6 cellular contexts compared by ENCODE assay signal in the genomic region with DNA sequence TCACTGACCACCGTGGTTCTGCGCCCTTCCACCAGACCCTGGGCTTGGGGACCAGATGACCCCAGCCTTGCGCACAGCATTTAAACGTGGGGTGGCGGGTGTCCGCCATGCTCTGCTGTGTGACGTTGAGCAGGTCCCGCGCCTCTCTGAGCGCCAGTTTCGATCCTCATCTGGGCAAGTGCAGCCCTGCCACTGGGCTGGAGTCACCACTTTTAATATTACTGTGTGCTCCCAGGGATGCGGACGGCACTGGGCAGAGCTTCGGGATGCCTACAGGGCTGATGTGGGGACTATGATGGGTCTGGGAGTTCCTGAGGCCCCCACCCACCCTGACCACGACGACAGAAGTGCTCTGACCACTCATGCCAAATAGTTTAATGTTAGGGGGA. TPM values are rescaled to one million over a fixed set of nuclear protein-coding genes. Genes with fewer than 3 reads are reported as not detected.
DNase-seq lines count a peak whose midpoint lies in the region; ATAC-seq, FAIRE-seq and TF ChIP-seq lines count a peak whose summit lies in the region.

No MANE protein-coding gene starts in this region.

- WGBS in GM12878 (ENCODE audit: insufficient coverage, insufficient replicate concordance, low lambda C conversion rate, missing lambda C conversion rate): 57% methylated on average over 16 of the region's 16 CpGs

- no peak for TF ChIP-seq EP300 in GM12878 (IDR thresholded peaks at IDR 0.05; ENCODE audit: borderline replicate concordance in 1 of 2, control insufficient read depth in 1 of 2, low read depth in 2 of 2, low read length in 2 of 2)

- H3K27me3 Mint-ChIP-seq in natural killer cell (ENCODE audit: low read depth in 2 of 2): no peaks in the 10 kb centered on the region

- no peaks in the 10 kb centered on the region for H4K20me1 ChIP-seq in GM12878 (ENCODE audit: control insufficient read depth, insufficient read depth)

- no peaks in the 10 kb centered on the region for H3K27me3 ChIP-seq in GM12878 (replicated peaks in 1 of 2; ENCODE audit: control insufficient read depth in 2 of 2, insufficient read depth in 2 of 2, low read length in 1 of 2)

- peak overlapping the region; percentile 88 for H2AFZ ChIP-seq in GM12878 (ENCODE audit: control insufficient read depth, low read depth, low read length)

- intact Hi-C loops in GM12878 (cut with micrococcal nuclease; ENCODE audit: unreplicated experiment): no loop called here
- intact Hi-C loops in natural killer cell (cut with micrococcal nuclease): loop anchor here (10.0 kb wide), 1 partner anchor 84 kb away; no protein-coding TSS in a partner anchor

- no peaks in the 10 kb centered on the region for H3K36me3 ChIP-seq in GM12878 (ENCODE audit: control insufficient read depth in 2 of 2, insufficient read depth in 2 of 2, low read length in 1 of 2)

- RAD21 ChIA-PET in GM12878 (lab: Charles Lee; ENCODE audit: unreplicated experiment): interaction anchor here (1.0 to 5.1 kb wide), 13 partner anchors 15 to 193 kb away, joined by 3 to 38 read pairs (median 9); a partner anchor contains a TSS

- no peaks in the 10 kb centered on the region for H3K36me3 Mint-ChIP-seq in natural killer cell

- peak overlapping the region; percentile 84 for H3K4me3 Mint-ChIP-seq in natural killer cell

- peak overlapping the region; percentile 84 for H3K4me2 ChIP-seq in GM12878 (ENCODE audit: control insufficient read depth, insufficient read depth)

- CTCF ChIA-PET in GM12878 (lab: Yijun Ruan, JAX): interaction anchor here (1.1 to 6.4 kb wide), 8 partner anchors 16 to 61 kb away, joined by 3 to 64 read pairs (median 20); a partner anchor contains a TSS

- POLR2A ChIA-PET in GM12878 (lab: Charles Lee): interaction anchor here (1.0 to 2.6 kb wide), 3 partner anchors 14 to 18 kb away, joined by 3 to 16 read pairs (median 6); a partner anchor contains a TSS

- FAIRE-seq in GM12891 (lab: Jason Lieb, UNC) (peak; percentile 23), GM12878 (lab: Jason Lieb, UNC) (no peak)

- no peak for TF ChIP-seq CTCF in GM12878 (IDR thresholded peaks at IDR 0.05 in 2 of 3, conservative IDR thresholded peaks at IDR 0.05 in 1 of 3; ENCODE audit: control insufficient read depth in 2 of 3, extremely low read depth in 1 of 3, insufficient read depth in 1 of 3, low read depth in 3 of 3, low read length in 3 of 3)
- TF ChIP-seq CTCF in natural killer cell (IDR thresholded peaks at IDR 0.05): peak; percentile 49

- in situ Hi-C loops in GM12878 (cut with MboI): no loop called here

- TF ChIP-seq RAD21 in GM12878 (IDR thresholded peaks at IDR 0.05; ENCODE audit: insufficient read depth, low read depth, low read length): no peak

- no peaks in the 10 kb centered on the region for H3K9me3 ChIP-seq in GM12878 (replicated peaks; ENCODE audit: control insufficient read depth, insufficient read depth, low read length)

- DNase-seq in GM12891 (ENCODE audit: insufficient read length, low spot score): no peak
- DNase-seq in GM12878 (ENCODE audit: low read depth, low spot score): no peak
- no peak for DNase-seq in natural killer cell
- DNase-seq in AML-193 (lab: John Stamatoyannopoulos, UW): no peak

- H3K79me2 ChIP-seq in GM12878 (ENCODE audit: control insufficient read depth, insufficient read depth, low read length): no peaks in the 10 kb centered on the region

- peaks cover 5 to 22% of the 10 kb centered on the region in 2 donors for H3K4me1 Mint-ChIP-seq in natural killer cell

- no peaks in the 10 kb centered on the region for H3K9me3 Mint-ChIP-seq in natural killer cell

- H3K4me3 ChIP-seq in GM12878: peak overlapping the region; percentile 71

- no TSS peak for BruUV-seq in GM12878 (replicated peaks; lab: Mats Ljungman, UMichigan)

- TF ChIP-seq POLR2A in GM12891 (IDR thresholded peaks at IDR 0.05; ENCODE audit: low read depth, low read length): no peak
- TF ChIP-seq POLR2A in GM12878 (IDR thresholded peaks at IDR 0.05; ENCODE audit: low read depth, low read length): no peak

- peaks cover 15% of the 10 kb centered on the region for H3K4me1 ChIP-seq in GM12878 (ENCODE audit: control insufficient read depth, insufficient read depth, low read length)

- no peak for ATAC-seq in GM12878
- no peak for ATAC-seq in natural killer cell
- no peak for ATAC-seq in GM18498 (IDR thresholded peaks at IDR 0.05; ENCODE audit: unreplicated experiment)
- ATAC-seq in HG02981 (IDR thresholded peaks at IDR 0.05; ENCODE audit: unreplicated experiment): no peak

- H3K27ac Mint-ChIP-seq in natural killer cell: peak overlapping the region; percentile 71 to 95

- H3K27ac ChIP-seq in GM12878 (ENCODE audit: control insufficient read depth, insufficient read depth): peak overlapping the region; percentile 46; the same call in 1 of the 2 replicates

- SMC1A ChIA-PET in GM12878 (lab: Charles Lee; ENCODE audit: uncharacterized antibody, unreplicated experiment): interaction anchor here (0.8 to 6.4 kb wide), 7 partner anchors 18 to 72 kb away, joined by 3 to 52 read pairs (median 4); a partner anchor contains a TSS

- H3K9ac ChIP-seq in GM12878 (ENCODE audit: control insufficient read depth, insufficient read depth, low read length): peak overlapping the region; percentile 49

RNA-seq across cellular contexts. Expression of a gene that starts 1.2 kb away (rescaled TPM):
- polyA plus RNA-seq in GM12891 (2012; ENCODE audit: low read depth, missing spikeins): 5.8 TPM
- 10.2 and 10.6 TPM in 2 replicates for total RNA-seq in GM12878 (2013; cell fraction: nucleolus; rRNA removed)
- total RNA-seq in GM12878 (2014; rRNA removed) (15.9 and 18.2 TPM in 2 replicates), GM12878 (2014; rRNA removed; fragmentation: Illumina TruSeq; extraction: Trizol) (3.3 and 4.8 TPM in 2 replicates), GM12878 (2021) (16.5 and 16.9 TPM in 2 replicates), natural killer cell (1 to 10 TPM; 1.7 to 5.2 (median 4.1) TPM)
- 2.4 TPM for polyA plus RNA-seq in GM12878 (2011; ENCODE audit: low read depth)
- polyA plus RNA-seq in GM12878 (2011; rRNA removed) (1.6 and 3.7 TPM in 2 replicates), GM12878 (2014; fragmentation: Illumina TruSeq; extraction: Trizol) (0.30 and 2.9 TPM in 2 replicates), GM12878 (2014; fragmentation: Nextera tagmentation; extraction: Ambion mirVana) (1 to 10 TPM in 1 of 2 experiments, under 1 TPM in 1; 0.32 to 1.1 TPM), GM12878 (2014; rRNA removed) (14.9 and 18.8 TPM in 2 replicates), GM12878 (2016; fragmentation: Nextera tagmentation; extraction: Ambion mirVana) (10 to 100 TPM; 16.9 to 17.7 TPM)
- 12.1 and 15.1 TPM in 2 replicates for polyA plus RNA-seq in GM12878 (2011; cell fraction: cytosol; rRNA removed)
- polyA plus RNA-seq in GM12878 (2011; cell fraction: nucleus; rRNA removed): 27.4 and 32.4 TPM in 2 replicates
- 12.1 and 17.5 TPM in 2 replicates for polyA plus RNA-seq in GM12878 (2012)
- 2.5 and 5.0 TPM in 2 replicates for polyA minus RNA-seq in GM12878 (2011; rRNA and poly(A)+ RNA removed)
- 6.7 and 6.8 TPM in 2 replicates for polyA minus RNA-seq in GM12878 (2011; cell fraction: cytosol; rRNA and poly(A)+ RNA removed)
- polyA minus RNA-seq in GM12878 (2011; cell fraction: nucleus; rRNA and poly(A)+ RNA removed): 13.8 and 19.5 TPM in 2 replicates

RNA-seq across cellular contexts. Expression of a gene that starts 8.6 kb away (rescaled TPM):
- polyA plus RNA-seq in GM12891 (2012; ENCODE audit: low read depth, missing spikeins): not detected
- 0.32 TPM in 1 of 2 replicates, not detected in the other for total RNA-seq in GM12878 (2013; cell fraction: nucleolus; rRNA removed)
- 0.22 and 0.23 TPM in 2 replicates for total RNA-seq in GM12878 (2014; rRNA removed)
- 0.18 TPM in 1 of 2 replicates, not detected in the other for total RNA-seq in GM12878 (2014; rRNA removed; fragmentation: Illumina TruSeq; extraction: Trizol)
- total RNA-seq in GM12878 (2021): 0.16 and 0.26 TPM in 2 replicates
- not detected for polyA plus RNA-seq in GM12878 (2011; ENCODE audit: low read depth)
- not detected in 2 replicates for polyA plus RNA-seq in GM12878 (2011; rRNA removed)
- 0.07 and 0.13 TPM in 2 replicates for polyA plus RNA-seq in GM12878 (2011; cell fraction: cytosol; rRNA removed)
- 0.25 and 0.27 TPM in 2 replicates for polyA plus RNA-seq in GM12878 (2011; cell fraction: nucleus; rRNA removed)
- polyA plus RNA-seq in GM12878 (2012): 0.08 TPM in 1 of 2 replicates, not detected in the other
- 0.10 and 0.16 TPM in 2 replicates for polyA plus RNA-seq in GM12878 (2014; fragmentation: Illumina TruSeq; extraction: Trizol)
- polyA plus RNA-seq in GM12878 (2014; fragmentation: Nextera tagmentation; extraction: Ambion mirVana): not detected
- 0.15 and 0.44 TPM in 2 replicates for polyA plus RNA-seq in GM12878 (2014; rRNA removed)
- under 1 TPM in 1 of 2 experiments, not detected in 1; 0.17 TPM for polyA plus RNA-seq in GM12878 (2016; fragmentation: Nextera tagmentation; extraction: Ambion mirVana)
- polyA minus RNA-seq in GM12878 (2011; rRNA and poly(A)+ RNA removed): not detected in 2 replicates
- polyA minus RNA-seq in GM12878 (2011; cell fraction: cytosol; rRNA and poly(A)+ RNA removed): not detected in 2 replicates
- not detected in 2 replicates for polyA minus RNA-seq in GM12878 (2011; cell fraction: nucleus; rRNA and poly(A)+ RNA removed)
- total RNA-seq in natural killer cell: not detected

RNA-seq across cellular contexts. Expression of a gene that starts 19.6 kb away (rescaled TPM):
- 0.53 TPM for polyA plus RNA-seq in GM12891 (2012; ENCODE audit: low read depth, missing spikeins)
- not detected in 2 replicates for total RNA-seq in GM12878 (2013; cell fraction: nucleolus; rRNA removed)
- total RNA-seq in GM12878 (2014; rRNA removed) (20.2 and 27.8 TPM in 2 replicates), GM12878 (2014; rRNA removed; fragmentation: Illumina TruSeq; extraction: Trizol) (12.2 and 12.8 TPM in 2 replicates), GM12878 (2021) (23.5 and 24.3 TPM in 2 replicates), natural killer cell (1 to 10 TPM in 1 of 3 donors, under 1 TPM in 1, not detected in 1; 0.96 to 1.1 TPM)
- 1.5 TPM for polyA plus RNA-seq in GM12878 (2011; ENCODE audit: low read depth)
- polyA plus RNA-seq in GM12878 (2011; rRNA removed) (0.33 and 0.83 TPM in 2 replicates), GM12878 (2014; fragmentation: Illumina TruSeq; extraction: Trizol) (6.3 and 17.8 TPM in 2 replicates), GM12878 (2014; fragmentation: Nextera tagmentation; extraction: Ambion mirVana) (10 to 100 TPM; 13.1 to 14.4 TPM), GM12878 (2014; rRNA removed) (30.7 and 36.1 TPM in 2 replicates), GM12878 (2016; fragmentation: Nextera tagmentation; extraction: Ambion mirVana) (10 to 100 TPM; 16.8 to 22.4 TPM)
- polyA plus RNA-seq in GM12878 (2011; cell fraction: cytosol; rRNA removed): 1.3 and 1.8 TPM in 2 replicates
- 1.9 and 2.8 TPM in 2 replicates for polyA plus RNA-seq in GM12878 (2011; cell fraction: nucleus; rRNA removed)
- 3.7 and 6.2 TPM in 2 replicates for polyA plus RNA-seq in GM12878 (2012)
- 0.88 and 1.7 TPM in 2 replicates for polyA minus RNA-seq in GM12878 (2011; rRNA and poly(A)+ RNA removed)
- 1.3 TPM in 1 of 2 replicates, not detected in the other for polyA minus RNA-seq in GM12878 (2011; cell fraction: cytosol; rRNA and poly(A)+ RNA removed)
- polyA minus RNA-seq in GM12878 (2011; cell fraction: nucleus; rRNA and poly(A)+ RNA removed): 0.48 TPM in 1 of 2 replicates, not detected in the other

RNA-seq across cellular contexts. Expression of a gene that starts 24.2 kb away (rescaled TPM):
- 214 TPM for polyA plus RNA-seq in GM12891 (2012; ENCODE audit: low read depth, missing spikeins)
- 213 and 251 TPM in 2 replicates for total RNA-seq in GM12878 (2013; cell fraction: nucleolus; rRNA removed)
- total RNA-seq in GM12878 (2014; rRNA removed): 301 and 330 TPM in 2 replicates
- 162 and 166 TPM in 2 replicates for total RNA-seq in GM12878 (2014; rRNA removed; fragmentation: Illumina TruSeq; extraction: Trizol)
- total RNA-seq in GM12878 (2021): 310 and 312 TPM in 2 replicates
- 75.2 TPM for polyA plus RNA-seq in GM12878 (2011; ENCODE audit: low read depth)
- polyA plus RNA-seq in GM12878 (2011; rRNA removed): 97.9 and 184 TPM in 2 replicates
- 278 and 410 TPM in 2 replicates for polyA plus RNA-seq in GM12878 (2011; cell fraction: cytosol; rRNA removed)
- 516 and 698 TPM in 2 replicates for polyA plus RNA-seq in GM12878 (2011; cell fraction: nucleus; rRNA removed)
- 210 and 225 TPM in 2 replicates for polyA plus RNA-seq in GM12878 (2012)
- 37.6 and 129 TPM in 2 replicates for polyA plus RNA-seq in GM12878 (2014; fragmentation: Illumina TruSeq; extraction: Trizol)
- polyA plus RNA-seq in GM12878 (2014; fragmentation: Nextera tagmentation; extraction: Ambion mirVana): 10 to 100 TPM in 1 of 2 experiments, 1 to 10 TPM in 1; 8.2 to 51.7 TPM
- 277 and 312 TPM in 2 replicates for polyA plus RNA-seq in GM12878 (2014; rRNA removed)
- 100 to 1,000 TPM; 348 to 380 TPM for polyA plus RNA-seq in GM12878 (2016; fragmentation: Nextera tagmentation; extraction: Ambion mirVana)
- polyA minus RNA-seq in GM12878 (2011; rRNA and poly(A)+ RNA removed): 107 and 172 TPM in 2 replicates
- polyA minus RNA-seq in GM12878 (2011; cell fraction: cytosol; rRNA and poly(A)+ RNA removed): 90.7 and 96.4 TPM in 2 replicates
- polyA minus RNA-seq in GM12878 (2011; cell fraction: nucleus; rRNA and poly(A)+ RNA removed): 83.2 and 139 TPM in 2 replicates
- total RNA-seq in natural killer cell: 100 to 1,000 TPM; 346 to 393 (median 360) TPM

RNA-seq across cellular contexts. Expression of a gene that starts 43.5 kb away (rescaled TPM):
- not detected for polyA plus RNA-seq in GM12891 (2012; ENCODE audit: low read depth, missing spikeins)
- not detected in 2 replicates for total RNA-seq in GM12878 (2013; cell fraction: nucleolus; rRNA removed)
- 0.16 and 0.17 TPM in 2 replicates for total RNA-seq in GM12878 (2014; rRNA removed)
- total RNA-seq in GM12878 (2014; rRNA removed; fragmentation: Illumina TruSeq; extraction: Trizol): not detected in 2 replicates
- total RNA-seq in GM12878 (2021): not detected in 2 replicates
- not detected for polyA plus RNA-seq in GM12878 (2011; ENCODE audit: low read depth)
- polyA plus RNA-seq in GM12878 (2011; rRNA removed): not detected in 2 replicates
- polyA plus RNA-seq in GM12878 (2011; cell fraction: cytosol; rRNA removed): not detected in 2 replicates
- polyA plus RNA-seq in GM12878 (2011; cell fraction: nucleus; rRNA removed): not detected in 2 replicates
- polyA plus RNA-seq in GM12878 (2012): not detected in 2 replicates
- polyA plus RNA-seq in GM12878 (2014; fragmentation: Illumina TruSeq; extraction: Trizol): 0.09 TPM in 1 of 2 replicates, not detected in the other
- not detected for polyA plus RNA-seq in GM12878 (2014; fragmentation: Nextera tagmentation; extraction: Ambion mirVana)
- polyA plus RNA-seq in GM12878 (2014; rRNA removed): not detected in 2 replicates
- polyA plus RNA-seq in GM12878 (2016; fragmentation: Nextera tagmentation; extraction: Ambion mirVana): not detected
- polyA minus RNA-seq in GM12878 (2011; rRNA and poly(A)+ RNA removed): not detected in 2 replicates
- not detected in 2 replicates for polyA minus RNA-seq in GM12878 (2011; cell fraction: cytosol; rRNA and poly(A)+ RNA removed)
- not detected in 2 replicates for polyA minus RNA-seq in GM12878 (2011; cell fraction: nucleus; rRNA and poly(A)+ RNA removed)
- total RNA-seq in natural killer cell: not detected
